ENCODE assay signal across 21 cellular contexts in the genomic region with DNA sequence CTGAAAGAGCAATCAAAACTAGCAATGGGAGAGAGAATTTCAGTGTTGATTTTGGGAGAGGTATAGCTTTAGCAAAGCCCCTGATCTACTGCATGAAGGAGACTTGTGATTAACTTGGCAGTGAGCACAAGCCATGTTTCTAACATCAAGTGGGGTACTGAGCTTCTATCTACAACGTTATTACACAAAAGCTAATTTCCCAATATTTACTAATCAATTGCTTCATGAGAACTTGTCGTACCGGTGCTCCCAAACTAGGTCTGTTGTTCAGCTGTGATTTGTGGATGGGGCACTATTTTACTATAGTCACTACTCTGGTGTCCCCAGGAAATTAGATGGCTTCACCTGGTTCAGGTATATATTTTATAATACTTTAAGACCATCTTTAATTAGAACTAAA. TPM values are rescaled to one million over a fixed set of nuclear protein-coding genes. Genes with fewer than 3 reads are reported as not detected.
DNase-seq lines count a peak whose midpoint lies in the region; FAIRE-seq and TF ChIP-seq lines count a peak whose summit lies in the region.
"Had no signal": no experiment of that assay in that cellular context is flagged by ENCODE, and none has a peak within 500 bp of the region (broad histone marks: within the 10 kb centered on the region; RNA-seq: fewer than 3 reads in every experiment).

No MANE protein-coding gene starts in this region.

- POLR2A ChIA-PET in H1 (lab: Charles Lee; ENCODE audit: partially characterized antibody) = interaction anchor here (0.9 kb wide), 1 partner anchor 12 kb away, joined by 4 read pairs; no protein-coding TSS in a partner anchor

- CTCF ChIA-PET in H1 (lab: Charles Lee; ENCODE audit: partially characterized antibody) = interaction anchor here (0.8 kb wide), 1 partner anchor 114 kb away, joined by 4 read pairs; no protein-coding TSS in a partner anchor

- H2AK5ac ChIP-seq in H1 (ENCODE audit: low read depth, low read length) (peak overlapping the region; percentile 43; the same call in 1 of the 2 replicates), mesendoderm (ENCODE audit: low read length) (peak overlapping the region; percentile 79)

- H3K4me1 ChIP-seq in HUES64 (ENCODE audit: insufficient read depth, low read length) (peaks cover 48% of the 10 kb centered on the region), H1 (replicated peaks in 1 of 4; ENCODE audit: control insufficient read depth in 3 of 4, insufficient read depth in 4 of 4, low read length in 3 of 4) (peaks cover 1 to 19% (median 10%) of the 10 kb centered on the region in 4 experiments; a peak in 5 of 7 replicates), mesendoderm (ENCODE audit: control insufficient read depth, low read depth, low read length) (peaks cover 4% of the 10 kb centered on the region)
- H3K4me1 ChIP-seq: A549 had no signal

- H4K91ac ChIP-seq in H1 (replicated peaks; ENCODE audit: insufficient read length, low read length) = peak overlapping the region; percentile 4

- H3K23me2 ChIP-seq in H1 (ENCODE audit: low read depth, low read length) = no peaks in the 10 kb centered on the region

- peak overlapping the region; percentile 82; the same call in 1 of the 2 replicates for H2BK12ac ChIP-seq in H1 (ENCODE audit: low read depth, low read length)

- H3K14ac ChIP-seq in H1 (ENCODE audit: insufficient read length) = no peak overlapping the region

- no peak for TF ChIP-seq EP300 in H1 (IDR thresholded peaks at IDR 0.05; ENCODE audit: borderline replicate concordance in 1 of 2, low read depth in 2 of 2, low read length in 2 of 2)

- H3K23ac ChIP-seq in H1 (ENCODE audit: insufficient read length) = no peak overlapping the region
- H3K23ac ChIP-seq in mesendoderm (ENCODE audit: low read length) = peak overlapping the region; percentile 7

- no peak for TF ChIP-seq CTCF in H1 (IDR thresholded peaks at IDR 0.05; ENCODE audit: control extremely low read depth in 1 of 3, insufficient read depth in 1 of 3, low read depth in 1 of 3, low read length in 3 of 3)

- H3K9ac ChIP-seq in HUES64 (ENCODE audit: low read depth, low read length) (no peak overlapping the region), H1 (replicated peaks in 1 of 4; ENCODE audit: extremely low read depth in 1 of 4, low read depth in 3 of 4, low read length in 3 of 4) (no peak overlapping the region), mesendoderm (ENCODE audit: low read length) (no peak overlapping the region)

- H4K8ac ChIP-seq in H1 (ENCODE audit: extremely low read depth, insufficient read depth, low read length) = no peak overlapping the region
- no peak overlapping the region for H4K8ac ChIP-seq in mesendoderm (ENCODE audit: low read depth, low read length)

- H3K27me3 ChIP-seq in HUES64 (ENCODE audit: insufficient read depth, low read length) (peaks cover 6% of the 10 kb centered on the region; the same call in 1 of the 2 replicates), H1 (replicated peaks in 1 of 4; ENCODE audit: control insufficient read depth in 3 of 4, extremely low read depth in 1 of 4, insufficient read depth in 3 of 4, low read length in 3 of 4) (no peaks in the 10 kb centered on the region), mesendoderm (ENCODE audit: insufficient read depth, low read length, poor library complexity) (no peaks in the 10 kb centered on the region)
- H3K27me3 ChIP-seq: SJCRH30 had no signal

- H2BK15ac ChIP-seq in H1 (ENCODE audit: low read length) (no peak overlapping the region), mesendoderm (replicated peaks; ENCODE audit: low read depth) (no peak overlapping the region)

- H3K18ac ChIP-seq in H1 (ENCODE audit: extremely low read depth, low read length) = peak overlapping the region; percentile 24; the same call in 1 of the 2 replicates
- peak overlapping the region; percentile 80 for H3K18ac ChIP-seq in mesendoderm (ENCODE audit: low read length)

- FAIRE-seq in H1 (lab: Jason Lieb, UNC) = no peak
- FAIRE-seq: A549, GM19239 had no signal

- peak; percentile 62 for DNase-seq in NCI-H510A treated with DMSO at 0.1 percent for 48 hours (lab: John Stamatoyannopoulos, UW)
- no peak for DNase-seq in NCI-H510A (lab: John Stamatoyannopoulos, UW)
- DNase-seq in H1 (ENCODE audit: low read depth in 1 of 2, low spot score in 2 of 2) = no peak
- DNase-seq in mesendoderm = no peak
- no peak for DNase-seq in COR-L47 (lab: John Stamatoyannopoulos, UW)
- DNase-seq in NCI-H146 treated with DMSO at 0.1 percent for 48 hours (lab: John Stamatoyannopoulos, UW; ENCODE audit: unreplicated experiment) = no peak
- DNase-seq: AML-193; C1 segment of cervical spinal cord; Caco-2; CD4-positive, alpha-beta memory T cell; H7; NCI-H1048; NCI-H1694 treated with DMSO at 0.1 percent for 48 hours; NCI-H2107; NCI-H446 treated with DMSO at 0.1 percent for 48 hours; PC-9; SJCRH30; T-cell had no signal

- H3K4ac ChIP-seq in H1 (replicated peaks; ENCODE audit: insufficient read length, low read depth, low read length) (no peak overlapping the region), mesendoderm (ENCODE audit: low read depth, low read length) (no peak overlapping the region)

- no peak for TF ChIP-seq RAD21 in H1 (IDR thresholded peaks at IDR 0.05 in 1 of 2, conservative IDR thresholded peaks at IDR 0.05 in 1 of 2; ENCODE audit: low read depth in 2 of 2, low read length in 2 of 2)

- H3K56ac ChIP-seq in H1 (replicated peaks; ENCODE audit: insufficient read length, low read depth, low read length) (no peak overlapping the region), mesendoderm (ENCODE audit: low read length) (peak overlapping the region; percentile 4)

- TF ChIP-seq POLR2A in H1 (IDR thresholded peaks at IDR 0.05; ENCODE audit: control extremely low read depth in 1 of 2, low read depth in 2 of 2, low read length in 2 of 2) = no peak

- H3K79me1 ChIP-seq in H1 (ENCODE audit: low read depth, low read length) = no peaks in the 10 kb centered on the region; the same call in 1 of the 2 replicates
- H3K79me1 ChIP-seq in mesendoderm (ENCODE audit: low read length) = peaks cover 2% of the 10 kb centered on the region

- peak overlapping the region; percentile 66; the same call in 1 of the 2 replicates for H2BK20ac ChIP-seq in H1 (ENCODE audit: low read length)

- no peaks in the 10 kb centered on the region for H4K20me1 ChIP-seq in H1 (replicated peaks in 1 of 2; ENCODE audit: control insufficient read depth in 1 of 2, insufficient read depth in 2 of 2, low read length in 2 of 2)

- no peaks in the 10 kb centered on the region for H3K9me3 ChIP-seq in HUES64 (ENCODE audit: insufficient read depth, low read depth, low read length)
- no peaks in the 10 kb centered on the region for H3K9me3 ChIP-seq in H1 (ENCODE audit: insufficient read depth in 2 of 2, low read depth in 1 of 2, low read length in 1 of 2)
- H3K9me3 ChIP-seq: A549, Caco-2, SJCRH30 had no signal

- peak overlapping the region; percentile 55 for H4K5ac ChIP-seq in H1 (ENCODE audit: insufficient read length, low read depth, low read length)
- no peak overlapping the region for H4K5ac ChIP-seq in mesendoderm (ENCODE audit: low read length)

- 87% methylated on average over 3 of the region's 3 CpGs for WGBS in HUES64
- WGBS in H1 (ENCODE audit: extremely low coverage in 1 of 2, insufficient coverage in 1 of 2, insufficient read length in 1 of 2, insufficient replicate concordance in 2 of 2, low coverage in 1 of 2, low lambda C conversion rate in 2 of 2, missing lambda C conversion rate in 1 of 2), 2 experiments = 80% methylated on average over 3 of the region's 3 CpGs; no CpG with 5 or more reads in 1 of the 2 experiments
- no CpG with 5 or more reads among the region's 3 CpGs for WGBS in mesendoderm (ENCODE audit: extremely low coverage, insufficient coverage, low lambda C conversion rate)

- H3K36me3 ChIP-seq in HUES64 (ENCODE audit: insufficient read depth, low read length) = no peaks in the 10 kb centered on the region
- no peaks in the 10 kb centered on the region for H3K36me3 ChIP-seq in H1 (ENCODE audit: control insufficient read depth in 2 of 4, insufficient read depth in 4 of 4, low read length in 3 of 4)
- no peaks in the 10 kb centered on the region for H3K36me3 ChIP-seq in mesendoderm (ENCODE audit: control insufficient read depth, insufficient read depth, low read length)
- H3K36me3 ChIP-seq: SJCRH30 had no signal

- no peak overlapping the region for H2AFZ ChIP-seq in H1 (ENCODE audit: low read length)
- H2AFZ ChIP-seq: PC-9 had no signal

- H2BK120ac ChIP-seq in H1 (replicated peaks; ENCODE audit: low read depth, low read length) = peak overlapping the region; percentile 41
- peak overlapping the region; percentile 92 for H2BK120ac ChIP-seq in mesendoderm (ENCODE audit: low read depth, low read length)

- H3K4me2 ChIP-seq in H1 (ENCODE audit: insufficient read depth in 1 of 2, low read depth in 2 of 2, low read length in 2 of 2) (no peak overlapping the region), mesendoderm (ENCODE audit: low read length) (no peak overlapping the region)
- H3K4me2 ChIP-seq: A549, PC-9 had no signal

- H3K4me3 ChIP-seq in HUES64 (ENCODE audit: low read length) (no peak overlapping the region), H1 (ENCODE audit: extremely low read depth in 1 of 4, insufficient read depth in 2 of 4, low read depth in 3 of 4, low read length in 4 of 4) (no peak overlapping the region), mesendoderm (ENCODE audit: low read length) (no peak overlapping the region)
- H3K4me3 ChIP-seq: A549, PC-9, SJCRH30 had no signal

- H2BK5ac ChIP-seq in H1 (ENCODE audit: low read depth, low read length) (no peak overlapping the region), mesendoderm (ENCODE audit: low read length) (peak overlapping the region; percentile 40)

- H3K27ac ChIP-seq in HUES64 (ENCODE audit: low read depth, low read length) (peak overlapping the region; percentile 58; the same call in 1 of the 2 replicates), H1 (ENCODE audit: low read depth, low read length) (no peak overlapping the region; the same call in 1 of the 2 replicates), mesendoderm (ENCODE audit: low read depth, low read length) (no peak overlapping the region)
- H3K27ac ChIP-seq: A549, PC-9, SJCRH30 had no signal

- H3K79me2 ChIP-seq in H1 (ENCODE audit: control insufficient read depth in 1 of 2, insufficient read depth in 2 of 2, low read length in 2 of 2) (no peaks in the 10 kb centered on the region; a peak in 1 of 4 replicates), mesendoderm (ENCODE audit: control insufficient read depth, insufficient read depth, low read length) (no peaks in the 10 kb centered on the region)

RNA-seq across cellular contexts. Expression of a gene that starts 16.2 kb away (rescaled TPM):
- polyA plus RNA-seq in HUES64 (2013, experiment 1 of 2) = 17.8 TPM
- polyA plus RNA-seq in HUES64 (2013, experiment 2 of 2) = 13.5 TPM
- total RNA-seq in H1 (2021; fragmentation: NEBNext Ultra II Directional; extraction: Animal tissue kit (Norgen Biotek cat#: 25700)) = 33.1 and 35.1 TPM in 2 replicates
- 14.2 and 15.4 TPM in 2 replicates for polyA plus RNA-seq in H1 (2011; rRNA removed)
- 11.8 TPM for polyA plus RNA-seq in H1 (2011; cell fraction: cytosol; rRNA removed)
- 65.8 TPM for polyA plus RNA-seq in H1 (2011; cell fraction: nucleus; rRNA removed)
- polyA plus RNA-seq in H1 (2012, experiment 1 of 2) = 22.3 to 29.3 TPM (median 25.9 TPM) in 4 replicates
- polyA plus RNA-seq in H1 (2012, experiment 2 of 2) = 1.5 TPM
- polyA plus RNA-seq in H1 (2013, experiment 1 of 2) = 12.4 TPM
- 10.4 TPM for polyA plus RNA-seq in H1 (2013, experiment 2 of 2)
- polyA minus RNA-seq in H1 (2011; rRNA and poly(A)+ RNA removed) = 131 and 166 TPM in 2 replicates
- 35.8 TPM for polyA minus RNA-seq in H1 (2011; cell fraction: cytosol; rRNA and poly(A)+ RNA removed)
- polyA minus RNA-seq in H1 (2011; cell fraction: nucleus; rRNA and poly(A)+ RNA removed) = 285 TPM
- polyA plus RNA-seq in mesendoderm (2013, experiment 1 of 2) = 17.9 TPM
- 16.8 TPM for polyA plus RNA-seq in mesendoderm (2013, experiment 2 of 2)
- total RNA-seq: CD4-positive, alpha-beta memory T cell had no signal
- polyA plus RNA-seq: CD4-positive, alpha-beta memory T cell had no signal
